Comparison of ENCODE assay signal across 8 cellular contexts in the genomic region with DNA sequence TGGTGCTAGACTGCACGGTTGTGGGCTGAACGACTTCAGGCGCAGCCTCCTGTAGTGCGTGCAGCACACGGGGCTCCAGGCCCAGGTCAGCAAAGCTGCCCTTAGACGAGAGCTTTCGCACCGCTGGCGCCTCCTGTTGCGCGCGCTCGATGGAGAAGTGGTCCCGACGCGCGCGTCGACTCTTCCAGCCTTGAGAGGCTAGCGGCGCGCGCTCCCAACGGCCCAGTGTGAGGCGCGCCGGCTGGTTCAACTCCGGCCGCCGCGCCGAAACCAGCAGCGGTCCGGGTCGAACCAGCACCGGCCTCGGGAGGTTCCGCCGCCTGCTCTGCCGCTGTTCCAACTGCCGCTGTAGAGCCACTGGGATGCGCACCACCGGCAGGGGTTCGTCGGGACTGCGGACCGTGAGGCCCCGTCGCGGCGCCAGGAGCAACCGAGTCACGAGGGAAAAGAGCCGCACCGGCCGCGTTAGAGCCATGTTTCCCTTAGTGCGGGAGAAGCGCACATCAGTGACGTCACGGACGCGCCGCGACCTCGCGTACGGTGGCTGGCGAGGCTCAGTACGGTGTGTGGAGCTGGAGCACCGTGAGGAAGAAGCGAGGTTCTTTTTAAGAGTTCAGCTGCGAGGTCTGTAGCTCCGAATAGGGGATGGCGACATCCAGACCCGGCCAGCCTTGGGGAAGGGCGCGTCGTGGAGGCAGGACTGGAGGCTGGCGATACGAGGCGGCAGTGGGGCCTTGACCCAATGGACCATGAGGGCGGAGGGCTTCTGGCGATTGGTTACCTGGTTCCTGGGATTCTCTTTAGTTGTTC. TPM values are rescaled to one million over a fixed set of nuclear protein-coding genes. Genes with fewer than 3 reads are reported as not detected.
DNase-seq lines count a peak whose midpoint lies in the region; ATAC-seq and TF ChIP-seq lines count a peak whose summit lies in the region.

A gene with protein sequence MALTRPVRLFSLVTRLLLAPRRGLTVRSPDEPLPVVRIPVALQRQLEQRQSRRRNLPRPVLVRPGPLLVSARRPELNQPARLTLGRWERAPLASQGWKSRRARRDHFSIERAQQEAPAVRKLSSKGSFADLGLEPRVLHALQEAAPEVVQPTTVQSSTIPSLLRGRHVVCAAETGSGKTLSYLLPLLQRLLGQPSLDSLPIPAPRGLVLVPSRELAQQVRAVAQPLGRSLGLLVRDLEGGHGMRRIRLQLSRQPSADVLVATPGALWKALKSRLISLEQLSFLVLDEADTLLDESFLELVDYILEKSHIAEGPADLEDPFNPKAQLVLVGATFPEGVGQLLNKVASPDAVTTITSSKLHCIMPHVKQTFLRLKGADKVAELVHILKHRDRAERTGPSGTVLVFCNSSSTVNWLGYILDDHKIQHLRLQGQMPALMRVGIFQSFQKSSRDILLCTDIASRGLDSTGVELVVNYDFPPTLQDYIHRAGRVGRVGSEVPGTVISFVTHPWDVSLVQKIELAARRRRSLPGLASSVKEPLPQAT (minus strand): TSS at position 505 of the 810 bp plus-strand sequence. CDS start 30 bp downstream, at position 475.
A gene (plus strand): TSS at position 557 of the 810 bp plus-strand sequence. CDS start 14,740 bp downstream, outside the sequence.

- no peaks in the 10 kb centered on the region for H3K27me3 Mint-ChIP-seq in chondrocyte (ENCODE audit: low read depth)

- TF ChIP-seq CTCF in chondrocyte (IDR thresholded peaks at IDR 0.05): peak; percentile 39

- DNase-seq in AML-193 (lab: John Stamatoyannopoulos, UW): peak; percentile 58 to 72
- peak; percentile 51 to 76 for DNase-seq in NCI-H526 (lab: John Stamatoyannopoulos, UW)
- peak; percentile 89 to 96 for DNase-seq in activated CD4-positive, alpha-beta T cell treated with anti-CD3 and anti-CD28 coated beads for 4 hours
- DNase-seq in chondrocyte (ENCODE audit: low spot score): peak; percentile 94
- peak; percentile 88 for DNase-seq in kidney tubule cell (ENCODE audit: low spot score)
- DNase-seq in stimulated activated CD4-positive, alpha-beta T cell treated with anti-CD3 and anti-CD28 coated beads, Interleukin-15, amount 100 ng/mL, for 48 hours (ENCODE audit: low read depth in 2 of 2): peak; percentile 84 to 91

- peaks cover 25% of the 10 kb centered on the region for H3K4me1 Mint-ChIP-seq in chondrocyte (ENCODE audit: low read depth)

- peak within 1 kb of the TSS; percentile 100 for H3K4me3 Mint-ChIP-seq in chondrocyte (ENCODE audit: unreplicated experiment)

- peak within 1 kb of the TSS; percentile 99 for H3K27ac Mint-ChIP-seq in chondrocyte (ENCODE audit: unreplicated experiment)

- H3K9me3 Mint-ChIP-seq in chondrocyte (ENCODE audit: low read depth): no peaks in the 10 kb centered on the region

- H3K36me3 Mint-ChIP-seq in chondrocyte (ENCODE audit: low read depth): peaks cover 7% of the 10 kb centered on the region

- ATAC-seq in GM19043 (IDR thresholded peaks at IDR 0.05; ENCODE audit: low read depth, unreplicated experiment) (peak; percentile 66), HG03439 (IDR thresholded peaks at IDR 0.05; ENCODE audit: unreplicated experiment) (peak; percentile 86)

RNA-seq across cellular contexts. Expression of the first gene that starts in this region (rescaled TPM):
- 5.8 to 6.7 TPM (median 6.6 TPM) in 3 replicates for total RNA-seq in chondrocyte

RNA-seq across cellular contexts. Expression of the second gene that starts in this region (rescaled TPM):
- total RNA-seq in chondrocyte: 12.2 to 15.9 TPM (median 12.7 TPM) in 3 replicates

Comparison
In these comparisons a context has a peak if more than half of its experiments do, and no peak if none do; other contexts are left out.
1. Peak in every context shown above with its lines: DNase-seq and ATAC-seq.